Comparison of ENCODE assay signal across 14 cellular contexts in the genomic region with DNA sequence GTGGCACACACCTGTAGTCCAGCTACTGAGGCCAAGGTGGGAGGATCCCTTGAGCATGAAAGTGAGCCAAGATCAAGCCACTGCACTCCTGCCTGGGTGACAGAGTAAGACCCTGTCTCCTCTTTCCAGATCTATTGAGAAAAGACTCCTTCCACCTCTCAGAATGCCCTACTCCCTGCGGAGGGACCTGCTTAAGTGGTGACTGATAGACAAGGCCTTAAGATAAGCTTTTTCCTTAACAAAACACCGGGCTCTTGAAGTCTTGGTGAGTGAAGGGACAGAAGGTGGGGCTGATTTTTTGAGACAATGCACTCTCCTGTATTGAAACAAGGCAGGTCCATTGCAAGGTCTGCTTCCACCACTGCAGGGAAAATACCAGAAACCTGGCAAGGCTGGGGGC.
DNase-seq lines count a peak whose midpoint lies in the region; ATAC-seq and TF ChIP-seq lines count a peak whose summit lies in the region.
"Had no signal": no experiment of that assay in that cellular context is flagged by ENCODE, and none has a peak within 500 bp of the region (broad histone marks: within the 10 kb centered on the region; RNA-seq: fewer than 3 reads in every experiment).

No MANE protein-coding gene starts in this region.

- POLR2A ChIA-PET in activated CD4-positive, alpha-beta T cell treated with anti-CD3 and anti-CD28 coated beads for 36 hours (lab: Charles Lee), result no interaction called here

- H3K18ac ChIP-seq in H9 (ENCODE audit: insufficient read length, low read depth, low read length) (no peak overlapping the region), mesendoderm (ENCODE audit: low read length) (no peak overlapping the region)

- ATAC-seq in activated CD4-positive, alpha-beta T cell treated with anti-CD3 and anti-CD28 coated beads for 36 hours, result no peak
- no peak for ATAC-seq in HG03095 (IDR thresholded peaks at IDR 0.05; ENCODE audit: unreplicated experiment)

- no peaks in the 10 kb centered on the region for H4K20me1 ChIP-seq in H9 (ENCODE audit: control insufficient read depth, insufficient read depth, insufficient read length)

- TF ChIP-seq CTCF in H9 (conservative IDR thresholded peaks at IDR 0.05), result no peak
- no peak for TF ChIP-seq CTCF in endodermal cell (conservative IDR thresholded peaks at IDR 0.05)

- H3K4me2 ChIP-seq in H9 (ENCODE audit: insufficient read depth, insufficient read length, low read length), result no peak overlapping the region
- no peak overlapping the region for H3K4me2 ChIP-seq in mesendoderm (ENCODE audit: low read length)

- H3K27ac ChIP-seq in H9 (ENCODE audit: insufficient read length, low read depth, low read length), result no peak overlapping the region
- no peak overlapping the region for H3K27ac ChIP-seq in endodermal cell (ENCODE audit: low read depth, low read length)
- no peak overlapping the region for H3K27ac ChIP-seq in mesendoderm (ENCODE audit: low read depth, low read length)

- H3K4me1 ChIP-seq in H9 (ENCODE audit: insufficient read depth, low read length) (no peaks in the 10 kb centered on the region; the same call in 1 of the 2 replicates), endodermal cell (ENCODE audit: control insufficient read depth, insufficient read depth, low read length) (peaks cover 22% of the 10 kb centered on the region), mesendoderm (ENCODE audit: control insufficient read depth, low read depth, low read length) (no peaks in the 10 kb centered on the region)

- no peak overlapping the region for H3T11ph ChIP-seq in H9 (ENCODE audit: low read length)

- H3K14ac ChIP-seq in H9 (ENCODE audit: insufficient read depth, low read length), result no peak overlapping the region

- H2AK5ac ChIP-seq in H9 (ENCODE audit: insufficient read length, low read length), result no peak overlapping the region
- H2AK5ac ChIP-seq in mesendoderm (ENCODE audit: low read length), result no peak overlapping the region

- H3K27me3 Mint-ChIP-seq in H9 (ENCODE audit: low read depth) (peaks cover 6% of the 10 kb centered on the region), endodermal cell (ENCODE audit: insufficient read depth) (peaks cover 12% of the 10 kb centered on the region)
- H3K27me3 Mint-ChIP-seq in activated CD4-positive, alpha-beta T cell treated with anti-CD3 and anti-CD28 coated beads for 36 hours, result no peaks in the 10 kb centered on the region

- no peak for DNase-seq in H9
- peak; percentile 73 for DNase-seq in endodermal cell
- DNase-seq in mesendoderm, result peak; percentile 81
- no peak for DNase-seq in NCI-H1092 (lab: John Stamatoyannopoulos, UW)
- DNase-seq in activated CD4-positive, alpha-beta T cell treated with anti-CD3 and anti-CD28 coated beads for 36 hours, result no peak
- DNase-seq: C1 segment of cervical spinal cord; Calu3; CD4-positive, alpha-beta memory T cell; COR-L47; DMS53; DMS79 treated with DMSO at 0.1 percent for 48 hours; GOT3; HCEC 1CT had no signal

- H3K4ac ChIP-seq in H9 (ENCODE audit: low read depth, low read length) (no peak overlapping the region), mesendoderm (ENCODE audit: low read depth, low read length) (no peak overlapping the region)

- H2BK120ac ChIP-seq in H9 (ENCODE audit: low read depth, low read length, poor library complexity, severe bottlenecking) (no peak overlapping the region), mesendoderm (ENCODE audit: low read depth, low read length) (no peak overlapping the region)

- no peak overlapping the region for H4K91ac ChIP-seq in H9 (ENCODE audit: insufficient read length, low read depth, low read length)

- H2BK15ac ChIP-seq in H9 (ENCODE audit: low read depth, low read length) (no peak overlapping the region), mesendoderm (replicated peaks; ENCODE audit: low read depth) (no peak overlapping the region)

- no peaks in the 10 kb centered on the region for H3K9me3 Mint-ChIP-seq in H9
- H3K9me3 Mint-ChIP-seq in endodermal cell, result no peaks in the 10 kb centered on the region
- no peaks in the 10 kb centered on the region for H3K9me3 Mint-ChIP-seq in activated CD4-positive, alpha-beta T cell treated with anti-CD3 and anti-CD28 coated beads for 36 hours (ENCODE audit: low read depth)
- H3K9me3 Mint-ChIP-seq: CD4-positive, alpha-beta memory T cell had no signal

- H3K23me2 ChIP-seq in H9 (ENCODE audit: insufficient read length, low read depth, low read length, poor library complexity, severe bottlenecking), result no peaks in the 10 kb centered on the region

- H2BK20ac ChIP-seq in H9 (ENCODE audit: low read depth, low read length, poor library complexity, severe bottlenecking), result no peak overlapping the region

- no peak overlapping the region for H3K4me3 Mint-ChIP-seq in H9
- H3K4me3 Mint-ChIP-seq in endodermal cell, result no peak overlapping the region
- no peak overlapping the region for H3K4me3 Mint-ChIP-seq in activated CD4-positive, alpha-beta T cell treated with anti-CD3 and anti-CD28 coated beads for 36 hours
- H3K4me3 Mint-ChIP-seq: CD4-positive, alpha-beta memory T cell had no signal

- H3K79me2 ChIP-seq in H9 (ENCODE audit: insufficient read depth, low read length), result no peaks in the 10 kb centered on the region
- H3K79me2 ChIP-seq in mesendoderm (ENCODE audit: control insufficient read depth, insufficient read depth, low read length), result no peaks in the 10 kb centered on the region

- H4K5ac ChIP-seq in H9 (ENCODE audit: insufficient read length, low read depth, low read length) (no peak overlapping the region), mesendoderm (ENCODE audit: low read length) (no peak overlapping the region)

- peaks cover 19 to 26% of the 10 kb centered on the region in 2 experiments for H3K4me1 Mint-ChIP-seq in H9
- H3K4me1 Mint-ChIP-seq in endodermal cell, result peaks cover 48% of the 10 kb centered on the region
- no peaks in the 10 kb centered on the region for H3K4me1 Mint-ChIP-seq in activated CD4-positive, alpha-beta T cell treated with anti-CD3 and anti-CD28 coated beads for 36 hours
- H3K4me1 Mint-ChIP-seq: CD4-positive, alpha-beta memory T cell had no signal

- H3K27me3 ChIP-seq in H9 (ENCODE audit: insufficient read depth, low read length) (no peaks in the 10 kb centered on the region), endodermal cell (ENCODE audit: control insufficient read depth, insufficient read depth, low read length, poor library complexity, severe bottlenecking) (peaks cover 5% of the 10 kb centered on the region), mesendoderm (ENCODE audit: insufficient read depth, low read length, poor library complexity) (no peaks in the 10 kb centered on the region)

- no CpG with 5 or more reads among the region's 2 CpGs for WGBS in H9 (ENCODE audit: extremely low coverage, insufficient read length, low lambda C conversion rate)
- WGBS in endodermal cell (ENCODE audit: insufficient coverage in 1 of 2, insufficient read length in 1 of 2), 2 experiments, result 13% methylated on average over 2 of the region's 2 CpGs; no CpG with 5 or more reads in 1 of the 2 experiments
- WGBS in mesendoderm (ENCODE audit: extremely low coverage, insufficient coverage, low lambda C conversion rate), result no CpG with 5 or more reads among the region's 2 CpGs

- CTCF ChIA-PET in activated CD4-positive, alpha-beta T cell treated with anti-CD3 and anti-CD28 coated beads for 36 hours (lab: Charles Lee), result interaction anchor here (0.6 kb wide), 1 partner anchor 1394 kb away, joined by 3 read pairs; no protein-coding TSS in a partner anchor

- peak overlapping the region in 2 of 3 experiments; percentile 48 to 59; a peak in 1 of 7 replicates for H3K27ac Mint-ChIP-seq in H9
- H3K27ac Mint-ChIP-seq in endodermal cell, result no peak overlapping the region
- H3K27ac Mint-ChIP-seq in activated CD4-positive, alpha-beta T cell treated with anti-CD3 and anti-CD28 coated beads for 36 hours, result no peak overlapping the region
- H3K27ac Mint-ChIP-seq: CD4-positive, alpha-beta memory T cell had no signal

- H2AFZ ChIP-seq in H9 (ENCODE audit: low read length), result no peak overlapping the region

- intact Hi-C loops in activated CD4-positive, alpha-beta T cell treated with anti-CD3 and anti-CD28 coated beads for 36 hours (cut with DNase I, micrococcal nuclease), result no loop called here

- H3K56ac ChIP-seq in H9 (ENCODE audit: insufficient read length, low read depth, low read length) (no peak overlapping the region), mesendoderm (ENCODE audit: low read length) (no peak overlapping the region)

- no peak overlapping the region for H2BK12ac ChIP-seq in H9 (ENCODE audit: insufficient read length, low read depth, low read length)

- H3K23ac ChIP-seq in H9 (ENCODE audit: insufficient read length, low read depth, low read length), result no peak overlapping the region
- H3K23ac ChIP-seq in mesendoderm (ENCODE audit: low read length), result no peak overlapping the region

- H3K36me3 ChIP-seq in endodermal cell (ENCODE audit: control insufficient read depth, insufficient read depth, low read length), result no peaks in the 10 kb centered on the region
- no peaks in the 10 kb centered on the region for H3K36me3 ChIP-seq in mesendoderm (ENCODE audit: control insufficient read depth, insufficient read depth, low read length)

- no peak overlapping the region for H4K8ac ChIP-seq in H9 (replicated peaks; ENCODE audit: insufficient read length, low read depth, low read length)
- H4K8ac ChIP-seq in mesendoderm (ENCODE audit: low read depth, low read length), result no peak overlapping the region

- H2BK5ac ChIP-seq in H9 (ENCODE audit: insufficient read length, low read length) (no peak overlapping the region), mesendoderm (ENCODE audit: low read length) (no peak overlapping the region)

- no peak overlapping the region for H3K9ac ChIP-seq in H9 (ENCODE audit: extremely low read depth, insufficient read length, low read length)
- H3K9ac ChIP-seq in endodermal cell (ENCODE audit: extremely low read depth, low read length, poor library complexity, severe bottlenecking), result no peak overlapping the region
- no peak overlapping the region for H3K9ac ChIP-seq in mesendoderm (ENCODE audit: low read length)

- no peaks in the 10 kb centered on the region for H3K36me3 Mint-ChIP-seq in H9 (ENCODE audit: insufficient read depth in 1 of 3, low read depth in 3 of 3)
- no peaks in the 10 kb centered on the region for H3K36me3 Mint-ChIP-seq in endodermal cell (ENCODE audit: low read depth)
- no peaks in the 10 kb centered on the region for H3K36me3 Mint-ChIP-seq in activated CD4-positive, alpha-beta T cell treated with anti-CD3 and anti-CD28 coated beads for 36 hours (ENCODE audit: low read depth)
- H3K36me3 Mint-ChIP-seq: CD4-positive, alpha-beta memory T cell had no signal

- H3K9me3 ChIP-seq in H9 (ENCODE audit: control insufficient read depth, low read depth, low read length) (no peaks in the 10 kb centered on the region), endodermal cell (ENCODE audit: control insufficient read depth, low read length) (no peaks in the 10 kb centered on the region)

- no peak overlapping the region for H3K4me3 ChIP-seq in endodermal cell (ENCODE audit: low read length)
- no peak overlapping the region for H3K4me3 ChIP-seq in mesendoderm (ENCODE audit: low read length)

- H3K79me1 ChIP-seq in H9 (ENCODE audit: insufficient read depth, low read depth, low read length, poor library complexity, severe bottlenecking) (no peaks in the 10 kb centered on the region), mesendoderm (ENCODE audit: low read length) (no peaks in the 10 kb centered on the region)

Comparison
In these comparisons a context has a peak if more than half of its experiments do, and no peak if none do; other contexts are left out.
1. DNase-seq: peak in endodermal cell (single experiment) and mesendoderm (single experiment); none in H9 (single experiment), NCI-H1092 (single experiment) and activated CD4-positive, alpha-beta T cell treated with anti-CD3 and anti-CD28 coated beads for 36 hours (single experiment).
2. H3K27ac Mint-ChIP-seq: peak in H9 (2 of 3); none in endodermal cell (single experiment) and activated CD4-positive, alpha-beta T cell treated with anti-CD3 and anti-CD28 coated beads for 36 hours (single experiment).